In the genomic region with DNA sequence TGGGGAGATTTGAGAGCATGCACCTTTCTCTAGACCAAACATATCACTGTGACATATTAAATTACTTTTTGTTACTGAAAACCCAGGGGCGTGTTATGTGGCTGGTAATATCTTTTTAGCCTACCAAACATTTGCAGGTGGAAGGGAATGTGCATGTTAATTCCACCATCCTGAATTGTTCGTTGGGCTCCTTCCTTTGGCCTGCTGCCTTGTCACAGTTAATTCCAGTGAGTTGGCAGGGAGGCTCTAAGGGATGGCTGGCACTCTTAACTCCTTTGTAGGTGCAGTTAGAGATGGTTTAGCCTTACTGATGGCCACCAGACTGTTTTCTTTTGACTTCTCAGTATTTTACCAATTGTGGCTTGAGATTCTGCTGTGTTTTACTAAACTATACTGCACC, we compare ENCODE assay signal across 13 cellular contexts.
DNase-seq lines count a peak whose midpoint lies in the region; FAIRE-seq and TF ChIP-seq lines count a peak whose summit lies in the region.
"Had no signal": no experiment of that assay in that cellular context is flagged by ENCODE, and none has a peak within 500 bp of the region (broad histone marks: within the 10 kb centered on the region; RNA-seq: fewer than 3 reads in every experiment).

No MANE protein-coding gene starts in this region.

- no peak for TF ChIP-seq CTCF in hepatocyte (IDR thresholded peaks at IDR 0.05; ENCODE audit: poor library complexity)
- TF ChIP-seq CTCF in Caco-2 (IDR thresholded peaks at IDR 0.05; ENCODE audit: insufficient read depth in 1 of 2, low read depth in 1 of 2, low read length in 1 of 2, severe bottlenecking in 1 of 2, unreplicated experiment in 1 of 2) = no peak

- peaks cover 16% of the 10 kb centered on the region for H3K4me1 Mint-ChIP-seq in Caco-2 (ENCODE audit: low read depth, unreplicated experiment)

- DNase-seq in H54 (ENCODE audit: insufficient read length, low spot score) (no peak), astrocyte of the hippocampus (ENCODE audit: low read depth, low spot score) (peak; percentile 53), hepatocyte (ENCODE audit: low spot score) (no peak), renal cortical epithelial cell (ENCODE audit: low read depth) (peak; percentile 25), NAMALWA (ENCODE audit: low spot score) (no peak), NCI-H2081 treated with DMSO at 0.1 percent for 48 hours (lab: John Stamatoyannopoulos, UW) (no peak), HUDEP-2 (lab: John Stamatoyannopoulos, UW; ENCODE audit: unreplicated experiment in 76 of 76) (no peak), Caco-2 (no peak)
- DNase-seq: CD8-positive, alpha-beta T cell; NCI-H774; stimulated activated CD4-positive, alpha-beta T cell treated with anti-CD3 and anti-CD28 coated beads, Interleukin-2, amount 100 ng/mL, for 48 hours had no signal

- H3K4me2 ChIP-seq in hepatocyte = peak overlapping the region; percentile 35

- H3K9me2 ChIP-seq in hepatocyte (replicated peaks; ENCODE audit: insufficient read depth) = no peaks in the 10 kb centered on the region

- 54% methylated on average over 2 of the region's 2 CpGs for WGBS in hepatocyte (ENCODE audit: low lambda C conversion rate, missing lambda C conversion rate)

- FAIRE-seq in H54 (lab: Jason Lieb, UNC) = peak; percentile 48

- POLR2A ChIA-PET in Caco-2 (lab: Charles Lee) = no interaction called here

- no peaks in the 10 kb centered on the region for H3K9me3 Mint-ChIP-seq in Caco-2 (ENCODE audit: unreplicated experiment)
- H3K9me3 Mint-ChIP-seq: CD8-positive, alpha-beta T cell; central memory CD8-positive, alpha-beta T cell; stimulated activated naive CD8-positive, alpha-beta T cell treated with anti-CD3 and anti-CD28 coated beads, Interleukin-15, Interleukin-2, amounts not matched to agents 100 ng/mL and 50 ng/mL, for 24 hours had no signal

- no peak overlapping the region for H2AFZ ChIP-seq in hepatocyte

- BruUV-seq in Caco-2 (replicated peaks; lab: Mats Ljungman, UMichigan) = no TSS peak

- CTCF ChIA-PET in Caco-2 (lab: Charles Lee) = interaction anchor here (1.3 kb wide), 1 partner anchor 34 kb away, joined by 3 read pairs; no protein-coding TSS in a partner anchor

- H3K27me3 Mint-ChIP-seq in Caco-2 (ENCODE audit: insufficient read depth, unreplicated experiment) = no peaks in the 10 kb centered on the region
- H3K27me3 Mint-ChIP-seq: central memory CD8-positive, alpha-beta T cell; stimulated activated naive CD8-positive, alpha-beta T cell treated with anti-CD3 and anti-CD28 coated beads, Interleukin-15, Interleukin-2, amounts not matched to agents 100 ng/mL and 50 ng/mL, for 24 hours had no signal

- intact Hi-C loops in Caco-2 (cut with micrococcal nuclease; ENCODE audit: unreplicated experiment) = no loop called here

- H3K4me1 ChIP-seq in hepatocyte (ENCODE audit: insufficient read depth) (peaks cover 31% of the 10 kb centered on the region), Caco-2 (peaks cover 26% of the 10 kb centered on the region)

- H3K36me3 ChIP-seq in hepatocyte (replicated peaks; ENCODE audit: insufficient read depth, low read depth) (no peaks in the 10 kb centered on the region), Caco-2 (ENCODE audit: control insufficient read depth, insufficient read depth, low read length) (0 out of 2 replicates have a peak, but pooled peaks cover 2% of the 10 kb centered on the region)

- no peak overlapping the region for H3K27ac Mint-ChIP-seq in Caco-2 (ENCODE audit: unreplicated experiment)
- H3K27ac Mint-ChIP-seq: CD8-positive, alpha-beta T cell; stimulated activated naive CD8-positive, alpha-beta T cell treated with anti-CD3 and anti-CD28 coated beads, Interleukin-15, Interleukin-2, amounts not matched to agents 100 ng/mL and 50 ng/mL, for 24 hours had no signal

- H3K4me3 ChIP-seq in hepatocyte = no peak overlapping the region
- H3K4me3 ChIP-seq in Caco-2 (ENCODE audit: low read depth, low read length) = no peak overlapping the region

- peaks cover 12% of the 10 kb centered on the region for H4K20me1 ChIP-seq in hepatocyte (ENCODE audit: insufficient read depth, poor library complexity, severe bottlenecking)

- H3K27me3 ChIP-seq in hepatocyte = no peaks in the 10 kb centered on the region
- H3K27me3 ChIP-seq in Caco-2 (replicated peaks; ENCODE audit: control insufficient read depth, insufficient read depth, low read length) = no peaks in the 10 kb centered on the region

- TF ChIP-seq POLR2A in H54 (IDR thresholded peaks at IDR 0.05; ENCODE audit: low read depth, low read length) = no peak

- no peak overlapping the region for H3K4me3 Mint-ChIP-seq in Caco-2 (ENCODE audit: unreplicated experiment)
- H3K4me3 Mint-ChIP-seq: CD8-positive, alpha-beta T cell; central memory CD8-positive, alpha-beta T cell; stimulated activated naive CD8-positive, alpha-beta T cell treated with anti-CD3 and anti-CD28 coated beads, Interleukin-15, Interleukin-2, amounts not matched to agents 100 ng/mL and 50 ng/mL, for 24 hours had no signal

- H3K79me2 ChIP-seq in hepatocyte = peaks cover 95% of the 10 kb centered on the region

- no peaks in the 10 kb centered on the region for H3K36me3 Mint-ChIP-seq in Caco-2 (ENCODE audit: insufficient read depth, unreplicated experiment)
- H3K36me3 Mint-ChIP-seq: CD8-positive, alpha-beta T cell had no signal

- H3K27ac ChIP-seq in hepatocyte = no peak overlapping the region

- no peaks in the 10 kb centered on the region for H3K9me3 ChIP-seq in hepatocyte (ENCODE audit: low read depth)
- no peaks in the 10 kb centered on the region for H3K9me3 ChIP-seq in Caco-2

Comparison
In these comparisons a context has a peak if more than half of its experiments do, and no peak if none do; other contexts are left out.
1. DNase-seq: peak in astrocyte of the hippocampus (single experiment) and renal cortical epithelial cell (single experiment); none in H54 (single experiment), hepatocyte (single experiment), NAMALWA (single experiment), NCI-H2081 treated with DMSO at 0.1 percent for 48 hours (single experiment), HUDEP-2 (0 of 76) and Caco-2 (0 of 2).